Comparison of ENCODE assay signal across 1 cellular context in the genomic region with DNA sequence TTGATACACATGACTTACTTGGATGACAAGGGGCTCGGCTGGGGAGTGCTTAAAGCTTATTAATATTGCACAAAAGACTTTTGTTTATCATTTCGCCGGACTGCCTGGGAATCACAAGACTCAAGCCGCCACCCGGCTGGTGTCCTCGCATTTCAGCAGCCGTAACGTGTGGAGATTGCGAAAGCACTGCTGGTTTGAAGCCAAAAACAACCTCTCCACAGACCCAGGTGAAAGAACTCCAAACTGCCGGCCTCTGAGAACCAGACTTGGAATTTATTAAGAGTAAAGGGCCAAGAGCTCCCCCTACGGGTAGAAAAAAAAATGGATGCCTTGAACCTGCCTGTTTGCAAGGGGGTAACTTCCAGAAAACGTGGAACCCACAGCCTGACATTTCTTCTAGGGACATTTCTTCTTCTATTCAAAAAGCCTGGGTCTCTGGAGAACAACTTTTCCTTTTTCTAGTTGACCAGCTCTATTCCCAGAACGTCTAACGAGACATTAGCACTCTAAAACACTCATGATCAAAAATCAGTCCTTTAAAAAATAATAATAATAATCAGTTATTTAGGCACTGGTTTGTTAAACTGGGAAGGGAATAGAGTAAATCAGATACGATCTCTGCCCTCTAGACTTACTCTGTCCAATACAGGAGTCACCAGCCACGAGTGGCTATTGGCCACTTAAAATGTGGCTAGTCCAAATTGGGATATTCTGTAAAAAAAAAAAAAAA.
TF ChIP-seq lines count a peak whose summit lies in the region.

No MANE protein-coding gene starts in this region.

TF ChIP-seq in A549, 52 proteins besides CTCF, POLR2A, EP300 and RAD21 (continued from another document):
- TF ChIP-seq BCL3 (IDR thresholded peaks at IDR 0.05): no peak
- TF ChIP-seq, protein P1, sequence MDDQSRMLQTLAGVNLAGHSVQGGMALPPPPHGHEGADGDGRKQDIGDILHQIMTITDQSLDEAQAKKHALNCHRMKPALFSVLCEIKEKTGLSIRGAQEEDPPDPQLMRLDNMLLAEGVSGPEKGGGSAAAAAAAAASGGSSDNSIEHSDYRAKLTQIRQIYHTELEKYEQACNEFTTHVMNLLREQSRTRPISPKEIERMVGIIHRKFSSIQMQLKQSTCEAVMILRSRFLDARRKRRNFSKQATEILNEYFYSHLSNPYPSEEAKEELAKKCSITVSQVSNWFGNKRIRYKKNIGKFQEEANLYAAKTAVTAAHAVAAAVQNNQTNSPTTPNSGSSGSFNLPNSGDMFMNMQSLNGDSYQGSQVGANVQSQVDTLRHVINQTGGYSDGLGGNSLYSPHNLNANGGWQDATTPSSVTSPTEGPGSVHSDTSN (IDR thresholded peaks at IDR 0.05): no peak
- TF ChIP-seq ZFP36 (IDR thresholded peaks at IDR 0.05; ENCODE audit: borderline replicate concordance, partially characterized antibody): no peak
- no peak for TF ChIP-seq JUNB (IDR thresholded peaks at IDR 0.05)
- TF ChIP-seq MYC (IDR thresholded peaks at IDR 0.05; ENCODE audit: borderline replicate concordance, low read length): no peak
- TF ChIP-seq ZNF302 (CRISPR knock-in tag; IDR thresholded peaks at IDR 0.05): no peak
- TF ChIP-seq RCOR1 (IDR thresholded peaks at IDR 0.05; ENCODE audit: low read depth, low read length): no peak
- no peak for TF ChIP-seq REST (IDR thresholded peaks at IDR 0.05)
- TF ChIP-seq HES2 (IDR thresholded peaks at IDR 0.05): 0 out of 2 replicates have a peak, but pooled peaks have one; percentile 51
- no peak for TF ChIP-seq RNF2 (IDR thresholded peaks at IDR 0.05; ENCODE audit: borderline replicate concordance, low read depth)
- TF ChIP-seq ZSCAN20 (CRISPR knock-in tag; IDR thresholded peaks at IDR 0.05): no peak
- TF ChIP-seq JUN (IDR thresholded peaks at IDR 0.05): 0 out of 5 replicates have a peak, but pooled peaks of 1 of the 2 experiments have one; percentile 27
- TF ChIP-seq SMC3 (IDR thresholded peaks at IDR 0.05): peak; percentile 76
- TF ChIP-seq ESRRA (IDR thresholded peaks at IDR 0.05; ENCODE audit: borderline replicate concordance, low read length): no peak
- TF ChIP-seq ZC3H11A (IDR thresholded peaks at IDR 0.05): no peak
- no peak for TF ChIP-seq HEYL (CRISPR knock-in tag; IDR thresholded peaks at IDR 0.05)
- TF ChIP-seq, protein P2, sequence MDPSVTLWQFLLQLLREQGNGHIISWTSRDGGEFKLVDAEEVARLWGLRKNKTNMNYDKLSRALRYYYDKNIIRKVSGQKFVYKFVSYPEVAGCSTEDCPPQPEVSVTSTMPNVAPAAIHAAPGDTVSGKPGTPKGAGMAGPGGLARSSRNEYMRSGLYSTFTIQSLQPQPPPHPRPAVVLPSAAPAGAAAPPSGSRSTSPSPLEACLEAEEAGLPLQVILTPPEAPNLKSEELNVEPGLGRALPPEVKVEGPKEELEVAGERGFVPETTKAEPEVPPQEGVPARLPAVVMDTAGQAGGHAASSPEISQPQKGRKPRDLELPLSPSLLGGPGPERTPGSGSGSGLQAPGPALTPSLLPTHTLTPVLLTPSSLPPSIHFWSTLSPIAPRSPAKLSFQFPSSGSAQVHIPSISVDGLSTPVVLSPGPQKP (IDR thresholded peaks at IDR 0.05; ENCODE audit: low read depth, low read length): no peak
- TF ChIP-seq GATA3 (IDR thresholded peaks at IDR 0.05; ENCODE audit: borderline replicate concordance): 0 out of 2 replicates have a peak, but pooled peaks have one; percentile 0
- no peak for TF ChIP-seq KDM5A (IDR thresholded peaks at IDR 0.05)
